Comparison of ENCODE assay signal across 16 cellular contexts in the genomic region with DNA sequence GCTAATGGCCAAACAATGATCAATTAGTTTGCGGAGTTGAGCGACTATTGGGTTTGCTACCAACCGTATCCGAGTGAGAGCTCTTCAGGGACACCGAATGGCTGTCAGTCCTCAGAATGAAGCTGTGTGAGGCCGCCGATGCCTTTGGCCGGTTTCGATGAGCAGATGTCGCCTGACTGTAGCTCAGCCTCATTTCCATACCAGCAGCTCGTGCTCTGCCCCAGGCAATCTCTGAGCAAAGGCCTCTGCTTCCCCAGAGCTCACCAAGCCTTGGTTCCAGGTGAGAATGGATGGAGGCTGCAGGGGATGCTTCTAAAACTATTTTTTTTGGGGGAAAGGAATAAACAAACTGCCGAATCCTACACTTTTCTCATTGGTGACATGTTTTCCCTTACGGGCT.
A peak's percentile ranks its signal among the peaks of the same experiment; 100 is the strongest.
DNase-seq lines count a peak whose midpoint lies in the region; ATAC-seq and TF ChIP-seq lines count a peak whose summit lies in the region.
"Had no signal": no experiment of that assay in that cellular context is flagged by ENCODE, and none has a peak within 500 bp of the region (broad histone marks: within the 10 kb centered on the region; RNA-seq: fewer than 3 reads in every experiment).

No MANE protein-coding gene starts in this region.

- no peak for TF ChIP-seq CTCF in WTC11 (IDR thresholded peaks at IDR 0.05)
- no peak for TF ChIP-seq CTCF in adrenal gland (IDR thresholded peaks at IDR 0.05)

- peak; percentile 35; the same call in 1 of the 2 replicates for ATAC-seq in WTC11
- ATAC-seq: CD8-positive, alpha-beta T cell; HCT116 had no signal

- H3K4me3 Mint-ChIP-seq in WTC11, result no peak overlapping the region
- H3K4me3 Mint-ChIP-seq: CD14-positive monocyte; CD8-positive, alpha-beta T cell had no signal

- no peak overlapping the region for H3K4me3 ChIP-seq in adrenal gland

- peaks cover 2% of the 10 kb centered on the region; the same call in 1 of the 2 replicates for H3K27me3 Mint-ChIP-seq in WTC11 (ENCODE audit: low read depth)

- peaks cover 14% of the 10 kb centered on the region for H3K4me1 Mint-ChIP-seq in WTC11
- H3K4me1 Mint-ChIP-seq: CD14-positive monocyte had no signal

- intact Hi-C loops in adrenal gland (cut with DNase I), result no loop called here

- H3K27ac Mint-ChIP-seq in WTC11, result no peak overlapping the region
- H3K27ac Mint-ChIP-seq: CD8-positive, alpha-beta T cell had no signal

- H3K9me3 Mint-ChIP-seq in WTC11, result peaks cover 38% of the 10 kb centered on the region
- H3K9me3 Mint-ChIP-seq: CD8-positive, alpha-beta T cell had no signal

- 71 to 77% (median 77%) methylated on average over 8 to 13 of the region's 13 CpGs for WGBS in adrenal gland, 4 donors

- H3K27me3 ChIP-seq in adrenal gland, result no peaks in the 10 kb centered on the region

- no peak for TF ChIP-seq POLR2A in adrenal gland (IDR thresholded peaks at IDR 0.05)

- peaks cover 31% of the 10 kb centered on the region for H3K36me3 Mint-ChIP-seq in WTC11
- H3K36me3 Mint-ChIP-seq: CD14-positive monocyte; CD8-positive, alpha-beta T cell had no signal

- DNase-seq in COLO668 (lab: John Stamatoyannopoulos, UW; ENCODE audit: unreplicated experiment), result peak; percentile 12
- peak; percentile 90 for DNase-seq in NCI-H510A treated with DMSO at 0.1 percent for 48 hours (lab: John Stamatoyannopoulos, UW)
- peak; percentile 22 for DNase-seq in WTC11 (ENCODE audit: low spot score)
- DNase-seq in islet precursor cell, result peak; percentile 64
- no peak for DNase-seq in middle frontal gyrus (ENCODE audit: extremely low spot score, low spot score)
- no peak for DNase-seq in inferior parietal cortex (ENCODE audit: extremely low spot score)
- no peak for DNase-seq in adrenal gland
- DNase-seq in NCI-H187 (lab: John Stamatoyannopoulos, UW), result no peak
- DNase-seq: Caco-2; CD8-positive, alpha-beta T cell; DND-41; GF-D8 had no signal

- H3K9me3 ChIP-seq in adrenal gland (replicated peaks in 1 of 3), result no peaks in the 10 kb centered on the region
- H3K9me3 ChIP-seq: Caco-2 had no signal

- no peaks in the 10 kb centered on the region for H3K4me1 ChIP-seq in adrenal gland (replicated peaks in 1 of 2)
- H3K4me1 ChIP-seq: Caco-2 had no signal

- H3K36me3 ChIP-seq in adrenal gland (replicated peaks in 1 of 2), result no peaks in the 10 kb centered on the region

- no peak overlapping the region for H3K27ac ChIP-seq in adrenal gland
- H3K27ac ChIP-seq: 22Rv1, HL-60 had no signal

- CTCF ChIA-PET in WTC11 (lab: Charles Lee), result no interaction called here

- POLR2A ChIA-PET in WTC11 (lab: Charles Lee), result no interaction called here

TF ChIP-seq in WTC11, 78 proteins besides CTCF, POLR2A, EP300 and RAD21 (continues in another document):
- TF ChIP-seq, protein P1, sequence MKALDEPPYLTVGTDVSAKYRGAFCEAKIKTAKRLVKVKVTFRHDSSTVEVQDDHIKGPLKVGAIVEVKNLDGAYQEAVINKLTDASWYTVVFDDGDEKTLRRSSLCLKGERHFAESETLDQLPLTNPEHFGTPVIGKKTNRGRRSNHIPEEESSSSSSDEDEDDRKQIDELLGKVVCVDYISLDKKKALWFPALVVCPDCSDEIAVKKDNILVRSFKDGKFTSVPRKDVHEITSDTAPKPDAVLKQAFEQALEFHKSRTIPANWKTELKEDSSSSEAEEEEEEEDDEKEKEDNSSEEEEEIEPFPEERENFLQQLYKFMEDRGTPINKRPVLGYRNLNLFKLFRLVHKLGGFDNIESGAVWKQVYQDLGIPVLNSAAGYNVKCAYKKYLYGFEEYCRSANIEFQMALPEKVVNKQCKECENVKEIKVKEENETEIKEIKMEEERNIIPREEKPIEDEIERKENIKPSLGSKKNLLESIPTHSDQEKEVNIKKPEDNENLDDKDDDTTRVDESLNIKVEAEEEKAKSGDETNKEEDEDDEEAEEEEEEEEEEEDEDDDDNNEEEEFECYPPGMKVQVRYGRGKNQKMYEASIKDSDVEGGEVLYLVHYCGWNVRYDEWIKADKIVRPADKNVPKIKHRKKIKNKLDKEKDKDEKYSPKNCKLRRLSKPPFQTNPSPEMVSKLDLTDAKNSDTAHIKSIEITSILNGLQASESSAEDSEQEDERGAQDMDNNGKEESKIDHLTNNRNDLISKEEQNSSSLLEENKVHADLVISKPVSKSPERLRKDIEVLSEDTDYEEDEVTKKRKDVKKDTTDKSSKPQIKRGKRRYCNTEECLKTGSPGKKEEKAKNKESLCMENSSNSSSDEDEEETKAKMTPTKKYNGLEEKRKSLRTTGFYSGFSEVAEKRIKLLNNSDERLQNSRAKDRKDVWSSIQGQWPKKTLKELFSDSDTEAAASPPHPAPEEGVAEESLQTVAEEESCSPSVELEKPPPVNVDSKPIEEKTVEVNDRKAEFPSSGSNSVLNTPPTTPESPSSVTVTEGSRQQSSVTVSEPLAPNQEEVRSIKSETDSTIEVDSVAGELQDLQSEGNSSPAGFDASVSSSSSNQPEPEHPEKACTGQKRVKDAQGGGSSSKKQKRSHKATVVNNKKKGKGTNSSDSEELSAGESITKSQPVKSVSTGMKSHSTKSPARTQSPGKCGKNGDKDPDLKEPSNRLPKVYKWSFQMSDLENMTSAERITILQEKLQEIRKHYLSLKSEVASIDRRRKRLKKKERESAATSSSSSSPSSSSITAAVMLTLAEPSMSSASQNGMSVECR (CRISPR knock-in tag; IDR thresholded peaks at IDR 0.05; ENCODE audit: borderline replicate concordance), result no peak
- TF ChIP-seq NFE2L1 (CRISPR knock-in tag; IDR thresholded peaks at IDR 0.05) (no peak), SMAD3 (CRISPR knock-in tag; IDR thresholded peaks at IDR 0.05; ENCODE audit: borderline replicate concordance) (no peak), ESRRA (CRISPR knock-in tag; IDR thresholded peaks at IDR 0.05; ENCODE audit: borderline replicate concordance) (no peak), ZNF263 (CRISPR knock-in tag; IDR thresholded peaks at IDR 0.05; ENCODE audit: low read depth) (no peak), FOXP1 (CRISPR knock-in tag; IDR thresholded peaks at IDR 0.05; ENCODE audit: borderline replicate concordance) (no peak), TCF7 (CRISPR knock-in tag; IDR thresholded peaks at IDR 0.05; ENCODE audit: low read depth) (no peak), MXD4 (CRISPR knock-in tag; IDR thresholded peaks at IDR 0.05; ENCODE audit: borderline replicate concordance) (no peak)
- TF ChIP-seq, protein P2, sequence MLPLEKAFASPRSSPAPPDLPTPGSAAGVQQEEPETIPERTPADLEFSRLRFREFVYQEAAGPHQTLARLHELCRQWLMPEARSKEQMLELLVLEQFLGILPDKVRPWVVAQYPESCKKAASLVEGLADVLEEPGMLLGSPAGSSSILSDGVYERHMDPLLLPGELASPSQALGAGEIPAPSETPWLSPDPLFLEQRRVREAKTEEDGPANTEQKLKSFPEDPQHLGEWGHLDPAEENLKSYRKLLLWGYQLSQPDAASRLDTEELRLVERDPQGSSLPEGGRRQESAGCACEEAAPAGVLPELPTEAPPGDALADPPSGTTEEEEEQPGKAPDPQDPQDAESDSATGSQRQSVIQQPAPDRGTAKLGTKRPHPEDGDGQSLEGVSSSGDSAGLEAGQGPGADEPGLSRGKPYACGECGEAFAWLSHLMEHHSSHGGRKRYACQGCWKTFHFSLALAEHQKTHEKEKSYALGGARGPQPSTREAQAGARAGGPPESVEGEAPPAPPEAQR (CRISPR knock-in tag; IDR thresholded peaks at IDR 0.05), result no peak
- TF ChIP-seq, protein P3, sequence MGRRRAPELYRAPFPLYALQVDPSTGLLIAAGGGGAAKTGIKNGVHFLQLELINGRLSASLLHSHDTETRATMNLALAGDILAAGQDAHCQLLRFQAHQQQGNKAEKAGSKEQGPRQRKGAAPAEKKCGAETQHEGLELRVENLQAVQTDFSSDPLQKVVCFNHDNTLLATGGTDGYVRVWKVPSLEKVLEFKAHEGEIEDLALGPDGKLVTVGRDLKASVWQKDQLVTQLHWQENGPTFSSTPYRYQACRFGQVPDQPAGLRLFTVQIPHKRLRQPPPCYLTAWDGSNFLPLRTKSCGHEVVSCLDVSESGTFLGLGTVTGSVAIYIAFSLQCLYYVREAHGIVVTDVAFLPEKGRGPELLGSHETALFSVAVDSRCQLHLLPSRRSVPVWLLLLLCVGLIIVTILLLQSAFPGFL (CRISPR knock-in tag; IDR thresholded peaks at IDR 0.05; ENCODE audit: borderline replicate concordance), result no peak
- TF ChIP-seq, protein P4, sequence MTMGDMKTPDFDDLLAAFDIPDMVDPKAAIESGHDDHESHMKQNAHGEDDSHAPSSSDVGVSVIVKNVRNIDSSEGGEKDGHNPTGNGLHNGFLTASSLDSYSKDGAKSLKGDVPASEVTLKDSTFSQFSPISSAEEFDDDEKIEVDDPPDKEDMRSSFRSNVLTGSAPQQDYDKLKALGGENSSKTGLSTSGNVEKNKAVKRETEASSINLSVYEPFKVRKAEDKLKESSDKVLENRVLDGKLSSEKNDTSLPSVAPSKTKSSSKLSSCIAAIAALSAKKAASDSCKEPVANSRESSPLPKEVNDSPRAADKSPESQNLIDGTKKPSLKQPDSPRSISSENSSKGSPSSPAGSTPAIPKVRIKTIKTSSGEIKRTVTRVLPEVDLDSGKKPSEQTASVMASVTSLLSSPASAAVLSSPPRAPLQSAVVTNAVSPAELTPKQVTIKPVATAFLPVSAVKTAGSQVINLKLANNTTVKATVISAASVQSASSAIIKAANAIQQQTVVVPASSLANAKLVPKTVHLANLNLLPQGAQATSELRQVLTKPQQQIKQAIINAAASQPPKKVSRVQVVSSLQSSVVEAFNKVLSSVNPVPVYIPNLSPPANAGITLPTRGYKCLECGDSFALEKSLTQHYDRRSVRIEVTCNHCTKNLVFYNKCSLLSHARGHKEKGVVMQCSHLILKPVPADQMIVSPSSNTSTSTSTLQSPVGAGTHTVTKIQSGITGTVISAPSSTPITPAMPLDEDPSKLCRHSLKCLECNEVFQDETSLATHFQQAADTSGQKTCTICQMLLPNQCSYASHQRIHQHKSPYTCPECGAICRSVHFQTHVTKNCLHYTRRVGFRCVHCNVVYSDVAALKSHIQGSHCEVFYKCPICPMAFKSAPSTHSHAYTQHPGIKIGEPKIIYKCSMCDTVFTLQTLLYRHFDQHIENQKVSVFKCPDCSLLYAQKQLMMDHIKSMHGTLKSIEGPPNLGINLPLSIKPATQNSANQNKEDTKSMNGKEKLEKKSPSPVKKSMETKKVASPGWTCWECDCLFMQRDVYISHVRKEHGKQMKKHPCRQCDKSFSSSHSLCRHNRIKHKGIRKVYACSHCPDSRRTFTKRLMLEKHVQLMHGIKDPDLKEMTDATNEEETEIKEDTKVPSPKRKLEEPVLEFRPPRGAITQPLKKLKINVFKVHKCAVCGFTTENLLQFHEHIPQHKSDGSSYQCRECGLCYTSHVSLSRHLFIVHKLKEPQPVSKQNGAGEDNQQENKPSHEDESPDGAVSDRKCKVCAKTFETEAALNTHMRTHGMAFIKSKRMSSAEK (CRISPR knock-in tag; IDR thresholded peaks at IDR 0.05; ENCODE audit: borderline replicate concordance), result no peak

Comparison
In these comparisons a context has a peak if more than half of its experiments do, and no peak if none do; other contexts are left out.
1. DNase-seq: peak in COLO668 (single experiment), NCI-H510A treated with DMSO at 0.1 percent for 48 hours (single experiment), WTC11 (single experiment) and islet precursor cell (single experiment); none in middle frontal gyrus (single experiment), inferior parietal cortex (single experiment), adrenal gland (0 of 7) and NCI-H187 (0 of 2).